Comparison of ENCODE assay signal across 8 cellular contexts in the genomic region with DNA sequence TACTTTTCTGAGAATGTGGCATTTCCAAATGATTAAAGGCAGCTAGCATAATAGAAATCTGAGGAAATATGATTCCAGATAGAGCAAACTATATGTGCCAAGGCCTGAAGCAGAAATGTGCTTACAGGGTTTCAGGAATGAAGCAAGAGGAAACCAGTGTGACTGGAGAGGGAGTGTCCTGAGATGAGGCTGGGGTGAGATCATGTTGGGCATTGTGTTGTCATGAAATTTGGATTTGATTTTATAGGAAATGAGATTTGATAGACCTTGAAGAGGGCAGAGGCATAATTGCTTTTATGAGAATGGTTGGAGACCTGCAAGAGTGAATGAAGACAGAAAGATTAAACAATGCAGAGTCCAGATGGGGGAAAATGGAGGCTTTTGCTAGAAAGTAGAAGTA.
DNase-seq lines count a peak whose midpoint lies in the region; ATAC-seq and TF ChIP-seq lines count a peak whose summit lies in the region.

No MANE protein-coding gene starts in this region.

- H3K9me3 ChIP-seq in sigmoid colon = no peaks in the 10 kb centered on the region

- TF ChIP-seq CTCF in epithelial cell of esophagus (IDR thresholded peaks at IDR 0.05; ENCODE audit: insufficient read depth, low read depth, low read length, missing control alignments) = no peak
- TF ChIP-seq CTCF in osteocyte (IDR thresholded peaks at IDR 0.05) = no peak
- TF ChIP-seq CTCF in sigmoid colon (IDR thresholded peaks at IDR 0.05) = no peak

- no peak for ATAC-seq in HG03520 (IDR thresholded peaks at IDR 0.05; ENCODE audit: unreplicated experiment)

- no peaks in the 10 kb centered on the region for H3K27me3 ChIP-seq in sigmoid colon

- H3K4me1 Mint-ChIP-seq in osteocyte (ENCODE audit: unreplicated experiment) = peaks cover 67% of the 10 kb centered on the region

- H3K4me1 ChIP-seq in sigmoid colon = no peaks in the 10 kb centered on the region

- H3K4me3 Mint-ChIP-seq in osteocyte (ENCODE audit: unreplicated experiment) = peak overlapping the region; percentile 3

- peaks cover 13% of the 10 kb centered on the region for H3K9me3 Mint-ChIP-seq in osteocyte (ENCODE audit: unreplicated experiment)

- intact Hi-C loops in sigmoid colon (cut with DNase I) = no loop called here

- no peaks in the 10 kb centered on the region for H3K27me3 Mint-ChIP-seq in osteocyte (ENCODE audit: unreplicated experiment)

- H3K4me3 ChIP-seq in epithelial cell of esophagus (ENCODE audit: low read length) (no peak overlapping the region), sigmoid colon (no peak overlapping the region)

- H3K27ac Mint-ChIP-seq in osteocyte (ENCODE audit: unreplicated experiment) = peak overlapping the region; percentile 97

- no peak for TF ChIP-seq POLR2A in sigmoid colon (IDR thresholded peaks at IDR 0.05)

- no peaks in the 10 kb centered on the region for H3K36me3 ChIP-seq in sigmoid colon

- DNase-seq in EL (peak; percentile 91), NOMO-1 treated with dmso at 0.1 percent for 144 hours (lab: John Stamatoyannopoulos, UW; ENCODE audit: unreplicated experiment) (peak; percentile 53), epithelial cell of esophagus (ENCODE audit: low read depth) (peak; percentile 96), osteocyte (ENCODE audit: extremely low spot score, unreplicated experiment) (no peak), inferior parietal cortex (ENCODE audit: extremely low spot score) (no peak), sigmoid colon (no peak)
- no peak for DNase-seq in activated effector memory CD4-positive, alpha-beta T cell treated with anti-CD3 and anti-CD28 coated beads, Interleukin-2, amount 50 U/mL, for 16 hours

- no peak for TF ChIP-seq EP300 in sigmoid colon (IDR thresholded peaks at IDR 0.05)

- peaks cover 6% of the 10 kb centered on the region for H3K36me3 Mint-ChIP-seq in osteocyte (ENCODE audit: unreplicated experiment)

- H3K27ac ChIP-seq in sigmoid colon = peak overlapping the region in 1 of 4 donors; percentile 32

Comparison
In these comparisons a context has a peak if more than half of its experiments do, and no peak if none do; other contexts are left out.
1. DNase-seq: peak in EL (single experiment), NOMO-1 treated with dmso at 0.1 percent for 144 hours (single experiment) and epithelial cell of esophagus (single experiment); none in osteocyte (single experiment), inferior parietal cortex (single experiment), activated effector memory CD4-positive, alpha-beta T cell treated with anti-CD3 and anti-CD28 coated beads, Interleukin-2, amount 50 U/mL, for 16 hours (single experiment) and sigmoid colon (single experiment).